In genomic region chr2:130372055-130372832, GRCh38 we compare ENCODE assay signal across 8 cellular contexts. TPM values are rescaled to one million over a fixed set of nuclear protein-coding genes. Genes with fewer than 3 reads are reported as not detected.
DNase-seq lines count a peak whose midpoint lies in the region; ATAC-seq lines count a peak whose summit lies in the region.

No MANE protein-coding gene starts in this region.

- H3K9ac ChIP-seq in BLaER1 treated with 17β-estradiol and CSF1 and Interleukin-3, amounts not matched to agents 10 nM and 100 nM, result peak overlapping the region; percentile 82 to 92 (median 88)
- H3K9ac ChIP-seq in endocrine pancreas (ENCODE audit: control insufficient read depth, insufficient read depth, low read length), result peak overlapping the region; percentile 81

- peak overlapping the region; percentile 77 to 93 (median 88) for H3K27ac ChIP-seq in BLaER1 treated with 17β-estradiol and CSF1 and Interleukin-3, amounts not matched to agents 10 nM and 100 nM
- H3K27ac ChIP-seq in mesodermal cell (ENCODE audit: low read depth, low read length, severe bottlenecking), result no peak overlapping the region

- peak; percentile 88 for DNase-seq in NCI-H748 (lab: John Stamatoyannopoulos, UW; ENCODE audit: unreplicated experiment)
- DNase-seq in activated CD8-positive, alpha-beta memory T cell treated with anti-CD3 and anti-CD28 coated beads for 24 hours, result peak; percentile 93
- DNase-seq in stimulated activated CD8-positive, alpha-beta memory T cell treated with anti-CD3 and anti-CD28 coated beads, Interleukin-15, amount 100 ng/mL, for 48 hours (ENCODE audit: low read depth in 2 of 2), result peak; percentile 78 to 79

- peak overlapping the region; percentile 81 to 99 (median 94) for H3K4me2 ChIP-seq in BLaER1 treated with 17β-estradiol and CSF1 and Interleukin-3, amounts not matched to agents 10 nM and 100 nM

- H4K20me1 ChIP-seq in BLaER1 treated with 17β-estradiol and CSF1 and Interleukin-3, amounts not matched to agents 10 nM and 100 nM, result peaks cover 0 to 41% (median 20%) of the 10 kb centered on the region in 11 experiments; a peak in 15 of 22 replicates

- peaks cover 13 to 31% (median 19%) of the 10 kb centered on the region in 11 experiments; a peak in 18 of 22 replicates for H3K36me3 ChIP-seq in BLaER1 treated with 17β-estradiol and CSF1 and Interleukin-3, amounts not matched to agents 10 nM and 100 nM
- H3K36me3 ChIP-seq in endocrine pancreas (ENCODE audit: control insufficient read depth, insufficient read depth, low read length) (no peaks in the 10 kb centered on the region), mesodermal cell (ENCODE audit: control insufficient read depth, insufficient read depth, low read length) (peaks cover 3% of the 10 kb centered on the region)

- peak; percentile 78 for ATAC-seq in GM19023 (IDR thresholded peaks at IDR 0.05; ENCODE audit: unreplicated experiment)
- peak; percentile 66 for ATAC-seq in HG03159 (IDR thresholded peaks at IDR 0.05; ENCODE audit: unreplicated experiment)

- H3K9me3 ChIP-seq in BLaER1 treated with 17β-estradiol and CSF1 and Interleukin-3, amounts not matched to agents 10 nM and 100 nM (replicated peaks in 1 of 11), result peaks cover 0 to 3% (median 0%) of the 10 kb centered on the region in 11 experiments; a peak in 2 of 22 replicates
- H3K9me3 ChIP-seq in endocrine pancreas (ENCODE audit: control insufficient read depth, low read length) (no peaks in the 10 kb centered on the region), mesodermal cell (ENCODE audit: control insufficient read depth, low read length) (no peaks in the 10 kb centered on the region)

- H3K4me3 ChIP-seq in BLaER1 treated with 17β-estradiol and CSF1 and Interleukin-3, amounts not matched to agents 10 nM and 100 nM, result peak overlapping the region; percentile 71 to 89 (median 82)
- H3K4me3 ChIP-seq in endocrine pancreas (ENCODE audit: control insufficient read depth, insufficient read depth, low read length), result peak overlapping the region; percentile 63
- H3K4me3 ChIP-seq in mesodermal cell (ENCODE audit: extremely low read depth, insufficient read depth, low read length, poor library complexity, severe bottlenecking), result peak overlapping the region; percentile 67

- no peaks in the 10 kb centered on the region for H3K27me3 ChIP-seq in BLaER1 treated with 17β-estradiol and CSF1 and Interleukin-3, amounts not matched to agents 10 nM and 100 nM
- H3K27me3 ChIP-seq in endocrine pancreas (ENCODE audit: control insufficient read depth, insufficient read depth, low read length), result no peaks in the 10 kb centered on the region

- WGBS in mesodermal cell (ENCODE audit: insufficient coverage in 2 of 2), 2 experiments, result 2 to 3% methylated on average over 42 to 68 of the region's 81 CpGs

- peaks cover 60 to 77% (median 73%) of the 10 kb centered on the region in 10 experiments for H3K4me1 ChIP-seq in BLaER1 treated with 17β-estradiol and CSF1 and Interleukin-3, amounts not matched to agents 10 nM and 100 nM
- H3K4me1 ChIP-seq in endocrine pancreas (ENCODE audit: control insufficient read depth, insufficient read depth, low read length), result no peaks in the 10 kb centered on the region
- peaks cover 11% of the 10 kb centered on the region for H3K4me1 ChIP-seq in mesodermal cell (ENCODE audit: control insufficient read depth, insufficient read depth, low read length, poor library complexity, severe bottlenecking)

RNA-seq across cellular contexts. Expression of gene PTPN18, which starts 16.4 kb away (rescaled TPM):
- polyA plus RNA-seq in mesodermal cell (2013, experiment 1 of 2), result 7.1 TPM
- 8.3 TPM for polyA plus RNA-seq in mesodermal cell (2013, experiment 2 of 2)

RNA-seq across cellular contexts. Expression of gene IMP4, which starts 29.5 kb away (rescaled TPM):
- polyA plus RNA-seq in mesodermal cell (2013, experiment 1 of 2), result 43.2 TPM
- polyA plus RNA-seq in mesodermal cell (2013, experiment 2 of 2), result 40.0 TPM
